22 cellular contexts compared by ENCODE assay signal in genomic region chr1:108438536-108438935, GRCh38. TPM values are rescaled to one million over a fixed set of nuclear protein-coding genes. Genes with fewer than 3 reads are reported as not detected.
DNase-seq lines count a peak whose midpoint lies in the region; ATAC-seq lines count a peak whose summit lies in the region.
"Not testable (repeated sequence)": the region's sequence is repeated elsewhere in the genome, so short reads cannot be mapped to it uniquely, and the experiment has no call there.
"Had no signal": no experiment of that assay in that cellular context is flagged by ENCODE, and none has a peak within 500 bp of the region (broad histone marks: within the 10 kb centered on the region; RNA-seq: fewer than 3 reads in every experiment).

No MANE protein-coding gene starts in this region.

- CTCF ChIA-PET in activated CD4-positive, alpha-beta T cell treated with anti-CD3 and anti-CD28 coated beads for 36 hours (lab: Charles Lee), result not testable (repeated sequence)

- H3K4me1 Mint-ChIP-seq in activated CD4-positive, alpha-beta T cell treated with anti-CD3 and anti-CD28 coated beads for 36 hours; central memory CD8-positive, alpha-beta T cell: not testable (repeated sequence)

- H3K9me3 Mint-ChIP-seq in activated CD4-positive, alpha-beta T cell treated with anti-CD3 and anti-CD28 coated beads for 36 hours (ENCODE audit: low read depth); central memory CD8-positive, alpha-beta T cell: not testable (repeated sequence)

- intact Hi-C loops in activated CD4-positive, alpha-beta T cell treated with anti-CD3 and anti-CD28 coated beads for 36 hours (cut with DNase I, micrococcal nuclease), result not testable (repeated sequence)

- POLR2A ChIA-PET in activated CD4-positive, alpha-beta T cell treated with anti-CD3 and anti-CD28 coated beads for 36 hours (lab: Charles Lee), result not testable (repeated sequence)

- H3K27me3 Mint-ChIP-seq in activated CD4-positive, alpha-beta T cell treated with anti-CD3 and anti-CD28 coated beads for 36 hours; central memory CD8-positive, alpha-beta T cell: not testable (repeated sequence)

- not testable (repeated sequence) for H3K27ac Mint-ChIP-seq in activated CD4-positive, alpha-beta T cell treated with anti-CD3 and anti-CD28 coated beads for 36 hours; central memory CD8-positive, alpha-beta T cell (ENCODE audit: low read depth)

- DNase-seq in activated CD4-positive, alpha-beta T cell treated with anti-CD3 and anti-CD28 coated beads for 36 hours; central memory CD8-positive, alpha-beta T cell (ENCODE audit: low spot score in 2 of 2): not testable (repeated sequence)

- ATAC-seq in GM18498 (IDR thresholded peaks at IDR 0.05; ENCODE audit: unreplicated experiment), result peak; percentile 89
- ATAC-seq in GM18868 (IDR thresholded peaks at IDR 0.05; ENCODE audit: unreplicated experiment), result peak; percentile 88
- ATAC-seq in GM21381 (IDR thresholded peaks at IDR 0.05; ENCODE audit: unreplicated experiment), result peak; percentile 93
- ATAC-seq in HG02610 (IDR thresholded peaks at IDR 0.05; ENCODE audit: unreplicated experiment), result peak; percentile 95
- peak; percentile 62 for ATAC-seq in HG03039 (IDR thresholded peaks at IDR 0.05; ENCODE audit: unreplicated experiment)
- peak; percentile 90 for ATAC-seq in HG03342 (IDR thresholded peaks at IDR 0.05; ENCODE audit: unreplicated experiment)
- ATAC-seq in activated CD4-positive, alpha-beta T cell treated with anti-CD3 and anti-CD28 coated beads for 36 hours, result peak; percentile 96
- peak; percentile 43 for ATAC-seq in central memory CD8-positive, alpha-beta T cell (replicated peaks; ENCODE audit: extremely low read depth, poor library complexity, severe bottlenecking)

- H3K36me3 Mint-ChIP-seq in activated CD4-positive, alpha-beta T cell treated with anti-CD3 and anti-CD28 coated beads for 36 hours (ENCODE audit: low read depth); central memory CD8-positive, alpha-beta T cell (ENCODE audit: insufficient read depth): not testable (repeated sequence)

- H3K4me3 Mint-ChIP-seq in activated CD4-positive, alpha-beta T cell treated with anti-CD3 and anti-CD28 coated beads for 36 hours; central memory CD8-positive, alpha-beta T cell: not testable (repeated sequence)

RNA-seq across cellular contexts. Expression of gene NBPF6, which starts 11.6 kb away (rescaled TPM):
- not detected for total RNA-seq in activated CD4-positive, alpha-beta T cell treated with anti-CD3 and anti-CD28 coated beads for 36 hours
- total RNA-seq: cardiac septum; CD4-positive, alpha-beta memory T cell; endodermal cell; esophagus muscularis mucosa; H7; IMR-90; lung microvascular endothelial cell; mucosa of gallbladder; pancreas; Right ventricle myocardium inferior; smooth muscle cell; T-helper 2 cell treated with Interferon-gamma antibody and Interleukin-4, amounts not matched to agents 100 ng/mL and 5 ng/mL, for 36 hours; temporal lobe; urinary bladder had no signal

Comparison
In these comparisons a context has a peak if more than half of its experiments do, and no peak if none do; other contexts are left out.
1. ATAC-seq: peak in every context shown above with its lines; median percentile 96 in activated CD4-positive, alpha-beta T cell treated with anti-CD3 and anti-CD28 coated beads for 36 hours; 95 in HG02610; 93 in GM21381; 90 in HG03342; 89 in GM18498; 88 in GM18868; 62 in HG03039; 43 in central memory CD8-positive, alpha-beta T cell.